In the genomic region with DNA sequence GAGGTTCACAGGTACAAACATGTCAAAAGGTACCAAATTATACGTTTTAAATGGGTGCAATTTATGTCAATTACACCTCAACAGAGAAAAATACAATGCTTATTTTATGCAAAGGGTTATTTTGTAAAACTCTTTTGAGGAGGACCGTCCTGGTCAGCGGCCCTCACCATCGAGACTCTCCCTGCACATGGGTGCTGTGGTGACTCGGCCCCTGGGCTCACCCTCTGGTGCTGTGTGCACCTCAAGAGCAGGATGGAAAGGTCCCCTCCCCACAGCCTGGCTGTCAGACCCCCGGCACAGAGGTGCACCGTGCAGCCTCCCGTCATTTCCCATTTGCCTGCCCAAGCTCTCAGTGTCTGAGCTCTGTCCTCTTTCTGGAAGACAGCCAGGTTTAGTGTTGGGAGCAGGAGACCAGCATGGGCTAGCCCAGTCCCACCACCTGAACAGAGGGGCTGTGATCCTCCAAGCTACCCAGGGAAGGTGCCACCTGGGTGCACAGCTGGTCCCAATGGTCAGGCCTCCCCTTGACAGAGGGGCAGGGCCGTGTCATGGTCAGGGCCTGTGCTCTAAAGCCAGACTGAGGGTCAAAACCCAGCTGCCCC, we compare ENCODE assay signal across 1 cellular context.
TF ChIP-seq lines count a peak whose summit lies in the region.

No MANE protein-coding gene starts in this region.

TF ChIP-seq in K562, 482 proteins besides CTCF, POLR2A, EP300 and RAD21:
- TF ChIP-seq FOXP1 (CRISPR knock-in tag; IDR thresholded peaks at IDR 0.05), result peak; percentile 73; the same call in 1 of the 2 replicates
- TF ChIP-seq, protein P1, sequence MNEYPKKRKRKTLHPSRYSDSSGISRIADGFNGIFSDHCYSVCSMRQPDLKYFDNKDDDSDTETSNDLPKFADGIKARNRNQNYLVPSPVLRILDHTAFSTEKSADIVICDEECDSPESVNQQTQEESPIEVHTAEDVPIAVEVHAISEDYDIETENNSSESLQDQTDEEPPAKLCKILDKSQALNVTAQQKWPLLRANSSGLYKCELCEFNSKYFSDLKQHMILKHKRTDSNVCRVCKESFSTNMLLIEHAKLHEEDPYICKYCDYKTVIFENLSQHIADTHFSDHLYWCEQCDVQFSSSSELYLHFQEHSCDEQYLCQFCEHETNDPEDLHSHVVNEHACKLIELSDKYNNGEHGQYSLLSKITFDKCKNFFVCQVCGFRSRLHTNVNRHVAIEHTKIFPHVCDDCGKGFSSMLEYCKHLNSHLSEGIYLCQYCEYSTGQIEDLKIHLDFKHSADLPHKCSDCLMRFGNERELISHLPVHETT (CRISPR knock-in tag; conservative IDR thresholded peaks at IDR 0.05 in 1 of 2, IDR thresholded peaks at IDR 0.05 in 1 of 2), result 0 out of 4 replicates have a peak, but pooled peaks of 1 of the 2 experiments have one; percentile 57
- TF ChIP-seq, protein P2, sequence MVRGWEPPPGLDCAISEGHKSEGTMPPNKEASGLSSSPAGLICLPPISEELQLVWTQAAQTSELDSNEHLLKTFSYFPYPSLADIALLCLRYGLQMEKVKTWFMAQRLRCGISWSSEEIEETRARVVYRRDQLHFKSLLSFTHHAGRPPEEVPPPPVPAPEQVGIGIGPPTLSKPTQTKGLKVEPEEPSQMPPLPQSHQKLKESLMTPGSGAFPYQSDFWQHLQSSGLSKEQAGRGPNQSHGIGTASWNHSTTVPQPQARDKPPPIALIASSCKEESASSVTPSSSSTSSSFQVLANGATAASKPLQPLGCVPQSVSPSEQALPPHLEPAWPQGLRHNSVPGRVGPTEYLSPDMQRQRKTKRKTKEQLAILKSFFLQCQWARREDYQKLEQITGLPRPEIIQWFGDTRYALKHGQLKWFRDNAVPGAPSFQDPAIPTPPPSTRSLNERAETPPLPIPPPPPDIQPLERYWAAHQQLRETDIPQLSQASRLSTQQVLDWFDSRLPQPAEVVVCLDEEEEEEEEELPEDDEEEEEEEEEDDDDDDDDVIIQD (CRISPR knock-in tag; IDR thresholded peaks at IDR 0.05), result no peak
- TF ChIP-seq NFIC (IDR thresholded peaks at IDR 0.05), result peak; percentile 34; the same call in 1 of the 2 replicates
- TF ChIP-seq, protein P3, sequence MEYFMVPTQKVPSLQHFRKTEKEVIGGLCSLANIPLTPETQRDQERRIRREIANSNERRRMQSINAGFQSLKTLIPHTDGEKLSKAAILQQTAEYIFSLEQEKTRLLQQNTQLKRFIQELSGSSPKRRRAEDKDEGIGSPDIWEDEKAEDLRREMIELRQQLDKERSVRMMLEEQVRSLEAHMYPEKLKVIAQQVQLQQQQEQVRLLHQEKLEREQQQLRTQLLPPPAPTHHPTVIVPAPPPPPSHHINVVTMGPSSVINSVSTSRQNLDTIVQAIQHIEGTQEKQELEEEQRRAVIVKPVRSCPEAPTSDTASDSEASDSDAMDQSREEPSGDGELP (CRISPR knock-in tag; IDR thresholded peaks at IDR 0.05; ENCODE audit: borderline replicate concordance), result 0 out of 2 replicates have a peak, but pooled peaks have one; percentile 7
- no peak for TF ChIP-seq ELF1 (tag; IDR thresholded peaks at IDR 0.05)
- TF ChIP-seq, protein P4, sequence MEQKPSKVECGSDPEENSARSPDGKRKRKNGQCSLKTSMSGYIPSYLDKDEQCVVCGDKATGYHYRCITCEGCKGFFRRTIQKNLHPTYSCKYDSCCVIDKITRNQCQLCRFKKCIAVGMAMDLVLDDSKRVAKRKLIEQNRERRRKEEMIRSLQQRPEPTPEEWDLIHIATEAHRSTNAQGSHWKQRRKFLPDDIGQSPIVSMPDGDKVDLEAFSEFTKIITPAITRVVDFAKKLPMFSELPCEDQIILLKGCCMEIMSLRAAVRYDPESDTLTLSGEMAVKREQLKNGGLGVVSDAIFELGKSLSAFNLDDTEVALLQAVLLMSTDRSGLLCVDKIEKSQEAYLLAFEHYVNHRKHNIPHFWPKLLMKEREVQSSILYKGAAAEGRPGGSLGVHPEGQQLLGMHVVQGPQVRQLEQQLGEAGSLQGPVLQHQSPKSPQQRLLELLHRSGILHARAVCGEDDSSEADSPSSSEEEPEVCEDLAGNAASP (IDR thresholded peaks at IDR 0.05), result no peak
- TF ChIP-seq, protein P5, sequence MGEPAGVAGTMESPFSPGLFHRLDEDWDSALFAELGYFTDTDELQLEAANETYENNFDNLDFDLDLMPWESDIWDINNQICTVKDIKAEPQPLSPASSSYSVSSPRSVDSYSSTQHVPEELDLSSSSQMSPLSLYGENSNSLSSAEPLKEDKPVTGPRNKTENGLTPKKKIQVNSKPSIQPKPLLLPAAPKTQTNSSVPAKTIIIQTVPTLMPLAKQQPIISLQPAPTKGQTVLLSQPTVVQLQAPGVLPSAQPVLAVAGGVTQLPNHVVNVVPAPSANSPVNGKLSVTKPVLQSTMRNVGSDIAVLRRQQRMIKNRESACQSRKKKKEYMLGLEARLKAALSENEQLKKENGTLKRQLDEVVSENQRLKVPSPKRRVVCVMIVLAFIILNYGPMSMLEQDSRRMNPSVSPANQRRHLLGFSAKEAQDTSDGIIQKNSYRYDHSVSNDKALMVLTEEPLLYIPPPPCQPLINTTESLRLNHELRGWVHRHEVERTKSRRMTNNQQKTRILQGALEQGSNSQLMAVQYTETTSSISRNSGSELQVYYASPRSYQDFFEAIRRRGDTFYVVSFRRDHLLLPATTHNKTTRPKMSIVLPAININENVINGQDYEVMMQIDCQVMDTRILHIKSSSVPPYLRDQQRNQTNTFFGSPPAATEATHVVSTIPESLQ (CRISPR knock-in tag; IDR thresholded peaks at IDR 0.05), result no peak
- TF ChIP-seq ZNF143 (CRISPR knock-in tag; IDR thresholded peaks at IDR 0.05), result 0 out of 2 replicates have a peak, but pooled peaks have one; percentile 7
- peak; percentile 53; the same call in 1 of the 2 replicates for TF ChIP-seq ZNF184 (CRISPR knock-in tag; IDR thresholded peaks at IDR 0.05)
- no peak for TF ChIP-seq ZNF785 (CRISPR knock-in tag; IDR thresholded peaks at IDR 0.05)
